1 cellular context compared by ENCODE assay signal in genomic region chr10:46524471-46525176, GRCh38.
TF ChIP-seq lines count a peak whose summit lies in the region.

No MANE protein-coding gene starts in this region.

TF ChIP-seq in GM23338, 12 proteins besides CTCF, POLR2A, EP300 and RAD21 (continued from another document):
- TF ChIP-seq REST (IDR thresholded peaks at IDR 0.05; ENCODE audit: unreplicated experiment): no peak
- TF ChIP-seq JUNB (IDR thresholded peaks at IDR 0.05; ENCODE audit: unreplicated experiment): no peak
- no peak for TF ChIP-seq CREB1 (CRISPR knock-in tag; IDR thresholded peaks at IDR 0.05; ENCODE audit: low read depth)
- no peak for TF ChIP-seq ZNF331 (CRISPR knock-in tag; IDR thresholded peaks at IDR 0.05; ENCODE audit: low read depth)
- TF ChIP-seq EZH2phosphoT487 (IDR thresholded peaks at IDR 0.05; ENCODE audit: unreplicated experiment): no peak
- no peak for TF ChIP-seq STAT1 (IDR thresholded peaks at IDR 0.05; ENCODE audit: unreplicated experiment)
TF ChIP-seq in GM23338: peak in this region for 0.
